ENCODE assay signal across 24 cellular contexts in genomic region chr15:35134269-35134668, GRCh38. TPM values are rescaled to one million over a fixed set of nuclear protein-coding genes. Genes with fewer than 3 reads are reported as not detected.
DNase-seq lines count a peak whose midpoint lies in the region; TF ChIP-seq lines count a peak whose summit lies in the region.
"Had no signal": no experiment of that assay in that cellular context is flagged by ENCODE, and none has a peak within 500 bp of the region (broad histone marks: within the 10 kb centered on the region; RNA-seq: fewer than 3 reads in every experiment).

No MANE protein-coding gene starts in this region.

- CTCF ChIA-PET in HEK293 (lab: Yijun Ruan, JAX): no interaction called here

- no peak overlapping the region for H3K27ac ChIP-seq in HEK293 (ENCODE audit: extremely low read depth, low read depth, low read length)
- H3K27ac ChIP-seq: A549; BLaER1 treated with 17β-estradiol and CSF1 and Interleukin-3, amounts not matched to agents 10 nM and 100 nM had no signal

- no peak overlapping the region for H3K4me3 Mint-ChIP-seq in mesothelial cell of epicardium
- H3K4me3 Mint-ChIP-seq: CD14-positive monocyte; CD4-positive, alpha-beta T cell; CD8-positive, alpha-beta memory T cell; GM23338; H9 had no signal

- peaks cover 45% of the 10 kb centered on the region for H3K4me1 Mint-ChIP-seq in mesothelial cell of epicardium
- H3K4me1 Mint-ChIP-seq: CD14-positive monocyte; CD8-positive, alpha-beta memory T cell had no signal

- H3K4me1 ChIP-seq in HEK293 (ENCODE audit: control insufficient read depth, insufficient read depth, low read length): 0 out of 2 replicates have a peak, but pooled peaks cover 2% of the 10 kb centered on the region
- H3K4me1 ChIP-seq: A549; BE2C; BLaER1 treated with 17β-estradiol and CSF1 and Interleukin-3, amounts not matched to agents 10 nM and 100 nM had no signal

- H3K36me3 Mint-ChIP-seq in mesothelial cell of epicardium: peaks cover 16% of the 10 kb centered on the region
- H3K36me3 Mint-ChIP-seq: CD14-positive monocyte had no signal

- peak overlapping the region; percentile 86 for H3K27ac Mint-ChIP-seq in mesothelial cell of epicardium
- H3K27ac Mint-ChIP-seq: CD14-positive monocyte; CD4-positive, alpha-beta T cell; GM23338; H9 had no signal

- H3K36me3 ChIP-seq in HEK293 (ENCODE audit: control insufficient read depth in 2 of 2, insufficient read depth in 1 of 2, low read length in 2 of 2): no peaks in the 10 kb centered on the region
- H3K36me3 ChIP-seq: BE2C; BLaER1 treated with 17β-estradiol and CSF1 and Interleukin-3, amounts not matched to agents 10 nM and 100 nM had no signal

- no peaks in the 10 kb centered on the region for H3K9me3 ChIP-seq in HEK293 (ENCODE audit: control insufficient read depth, insufficient read depth, low read depth, low read length)
- H3K9me3 ChIP-seq: A549, BE2C had no signal

- H3K9me3 Mint-ChIP-seq in mesothelial cell of epicardium: peaks cover 21% of the 10 kb centered on the region
- H3K9me3 Mint-ChIP-seq: CD4-positive, alpha-beta T cell; CD8-positive, alpha-beta memory T cell; GM23338 had no signal

- POLR2A ChIA-PET in HEK293 (lab: Yijun Ruan, JAX): no interaction called here

- TF ChIP-seq CTCF in HEK293 (tag by site-specific recombination; IDR thresholded peaks at IDR 0.05) (no peak), LNCaP clone FGC (IDR thresholded peaks at IDR 0.05; ENCODE audit: control insufficient read depth, extremely low read depth, insufficient read depth) (no peak), mesothelial cell of epicardium (IDR thresholded peaks at IDR 0.05; ENCODE audit: unreplicated experiment) (no peak)

- DNase-seq in LNCaP clone FGC (ENCODE audit: low read depth) (peak; percentile 57), mesothelial cell of epicardium (ENCODE audit: low spot score in 2 of 2, unreplicated experiment in 2 of 2) (no peak), DMS114 treated with DMSO at 0.1 percent for 48 hours (lab: John Stamatoyannopoulos, UW; ENCODE audit: unreplicated experiment) (no peak), NCI-H146 (lab: John Stamatoyannopoulos, UW) (no peak)
- no peak for DNase-seq in activated CD4-positive, alpha-beta T cell treated with anti-CD3 and anti-CD28 coated beads for 48 hours
- DNase-seq: 8988T; ACHN; AML-193; BE2C; CD4-positive, alpha-beta T cell; CD8-positive, alpha-beta memory T cell; DMS 273 treated with DMSO at 0.1 percent for 48 hours; DMS53; DMS79 treated with DMSO at 0.1 percent for 48 hours; GF-D8; H9 had no signal

- no peaks in the 10 kb centered on the region for H3K27me3 Mint-ChIP-seq in mesothelial cell of epicardium (ENCODE audit: low read depth)
- H3K27me3 Mint-ChIP-seq: CD4-positive, alpha-beta T cell; CD8-positive, alpha-beta memory T cell had no signal

- H3K4me3 ChIP-seq in HEK293 (ENCODE audit: low read depth, low read length) (no peak overlapping the region), LNCaP clone FGC (ENCODE audit: low read depth, low read length) (no peak overlapping the region)
- H3K4me3 ChIP-seq: A549; BLaER1 treated with 17β-estradiol and CSF1 and Interleukin-3, amounts not matched to agents 10 nM and 100 nM; GM23338 had no signal

TF ChIP-seq in HEK293, 187 proteins besides CTCF, POLR2A, EP300 and RAD21 (continues in another document):
- TF ChIP-seq ZNF48 (tag by site-specific recombination; IDR thresholded peaks at IDR 0.05): no peak
- TF ChIP-seq PRDM1 (tag by site-specific recombination; IDR thresholded peaks at IDR 0.05): no peak
- no peak for TF ChIP-seq ZNF558 (tag by site-specific recombination; IDR thresholded peaks at IDR 0.05)
- TF ChIP-seq ZFHX2 (tag by site-specific recombination; conservative IDR thresholded peaks at IDR 0.05): no peak
- no peak for TF ChIP-seq ZNF692 (tag by site-specific recombination; IDR thresholded peaks at IDR 0.05)
- no peak for TF ChIP-seq ZSCAN16 (tag by site-specific recombination; IDR thresholded peaks at IDR 0.05)
- peak; percentile 23; the same call in 1 of the 2 replicates for TF ChIP-seq ZXDB (tag by site-specific recombination; IDR thresholded peaks at IDR 0.05)
- no peak for TF ChIP-seq ZSCAN23 (tag by site-specific recombination; IDR thresholded peaks at IDR 0.05)
- no peak for TF ChIP-seq ZNF639 (tag by site-specific recombination; IDR thresholded peaks at IDR 0.05)
- TF ChIP-seq ZNF394 (tag by site-specific recombination; IDR thresholded peaks at IDR 0.05; ENCODE audit: borderline replicate concordance): no peak
- TF ChIP-seq KLF16 (tag by site-specific recombination; IDR thresholded peaks at IDR 0.05): no peak
- no peak for TF ChIP-seq ZNF138 (tag by site-specific recombination; IDR thresholded peaks at IDR 0.05; ENCODE audit: borderline replicate concordance)
- no peak for TF ChIP-seq BCL11A (tag by site-specific recombination; IDR thresholded peaks at IDR 0.05; ENCODE audit: low read depth)
- TF ChIP-seq ZNF777 (tag by site-specific recombination; IDR thresholded peaks at IDR 0.05; ENCODE audit: borderline replicate concordance): no peak
- no peak for TF ChIP-seq ZEB2 (tag by site-specific recombination; IDR thresholded peaks at IDR 0.05)
- peak; percentile 49; the same call in 1 of the 2 replicates for TF ChIP-seq FEZF1 (tag by site-specific recombination; IDR thresholded peaks at IDR 0.05)
- TF ChIP-seq ZNF660 (tag by site-specific recombination; IDR thresholded peaks at IDR 0.05): no peak
- no peak for TF ChIP-seq BCL11B (tag by site-specific recombination; IDR thresholded peaks at IDR 0.05; ENCODE audit: low read depth)
- TF ChIP-seq SALL2 (tag by site-specific recombination; IDR thresholded peaks at IDR 0.05; ENCODE audit: borderline replicate concordance): no peak
- TF ChIP-seq ZNF398 (tag by site-specific recombination; IDR thresholded peaks at IDR 0.05): no peak
- no peak for TF ChIP-seq ZNF513 (tag by site-specific recombination; IDR thresholded peaks at IDR 0.05)
- TF ChIP-seq ZNF211 (tag by site-specific recombination; IDR thresholded peaks at IDR 0.05; ENCODE audit: low read depth): no peak
- no peak for TF ChIP-seq ZNF560 (tag by site-specific recombination; IDR thresholded peaks at IDR 0.05; ENCODE audit: borderline replicate concordance)
- peak; percentile 88 for TF ChIP-seq TCF7L2 (IDR thresholded peaks at IDR 0.05; ENCODE audit: borderline replicate concordance, low read depth, low read length)
- TF ChIP-seq GLI4 (tag by site-specific recombination; IDR thresholded peaks at IDR 0.05): no peak
- no peak for TF ChIP-seq YY2 (tag by site-specific recombination; IDR thresholded peaks at IDR 0.05)
- no peak for TF ChIP-seq ZNF324 (tag by site-specific recombination; IDR thresholded peaks at IDR 0.05)
- TF ChIP-seq ZNF664 (tag by site-specific recombination; IDR thresholded peaks at IDR 0.05): no peak

RNA-seq across cellular contexts. Expression of gene NANOGP8, which starts 49.2 kb away (rescaled TPM):
- total RNA-seq in mesothelial cell of epicardium: 0.86 to 1.2 TPM (median 0.91 TPM) in 3 replicates
- total RNA-seq: CD4-positive, alpha-beta T cell; CD8-positive, alpha-beta memory T cell; Daoy; G401; H4 had no signal
